22 cellular contexts compared by ENCODE assay signal in the genomic region with DNA sequence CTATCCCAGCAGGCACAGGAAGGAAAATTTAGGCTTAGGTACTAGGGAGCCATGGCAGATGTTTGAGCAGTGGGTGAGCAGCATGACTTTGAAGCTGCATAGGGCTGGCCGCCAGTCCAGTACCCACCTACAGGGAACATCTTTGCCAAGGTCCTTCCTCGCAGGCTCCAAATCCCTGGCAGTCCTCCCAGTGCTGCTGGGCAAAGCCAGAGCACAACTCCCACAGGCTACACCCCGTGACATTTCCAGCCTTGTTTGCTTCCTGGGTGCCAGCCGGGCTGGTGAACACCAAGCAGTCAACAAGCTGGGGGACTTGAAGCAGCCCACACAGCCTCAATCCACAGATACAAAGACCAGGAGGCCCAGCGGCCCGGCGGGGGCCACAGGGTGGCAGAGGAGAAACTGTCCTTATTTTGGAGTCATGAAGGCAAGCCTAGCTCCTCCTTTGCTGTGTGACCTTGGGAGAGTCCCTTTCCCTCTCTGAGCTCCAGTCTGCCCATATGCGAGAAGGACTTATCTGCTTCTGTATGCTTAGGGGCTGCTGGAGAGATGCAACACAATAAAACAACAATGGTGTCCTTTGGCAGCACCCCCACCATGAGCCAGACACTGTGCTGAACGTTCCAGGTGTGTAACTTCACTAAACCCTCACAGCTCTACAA. TPM values are rescaled to one million over a fixed set of nuclear protein-coding genes. Genes with fewer than 3 reads are reported as not detected.
DNase-seq lines count a peak whose midpoint lies in the region; ATAC-seq and TF ChIP-seq lines count a peak whose summit lies in the region.
"Had no signal": no experiment of that assay in that cellular context is flagged by ENCODE, and none has a peak within 500 bp of the region (broad histone marks: within the 10 kb centered on the region; RNA-seq: fewer than 3 reads in every experiment).

No MANE protein-coding gene starts in this region.

- peaks cover 0 to 6% of the 10 kb centered on the region in 2 experiments; a peak in 1 of 3 replicates for H3K36me3 ChIP-seq in HEK293 (ENCODE audit: control insufficient read depth in 2 of 2, insufficient read depth in 1 of 2, low read length in 2 of 2)
- H3K36me3 ChIP-seq in left lung = peaks cover 0 to 30% of the 10 kb centered on the region in 2 donors
- H3K36me3 ChIP-seq in PC-3 (ENCODE audit: low read depth, low read length) = no peaks in the 10 kb centered on the region
- H3K36me3 ChIP-seq: cardiac muscle cell had no signal

- CTCF ChIA-PET in HEK293 (lab: Yijun Ruan, JAX) (no interaction called here), PC-3 (lab: Charles Lee) (no interaction called here)

- H3K27me3 ChIP-seq in dorsolateral prefrontal cortex (no peaks in the 10 kb centered on the region), left lung (no peaks in the 10 kb centered on the region), PC-3 (ENCODE audit: low read length) (no peaks in the 10 kb centered on the region)
- H3K27me3 ChIP-seq: cardiac muscle cell had no signal

- H3K4me3 ChIP-seq in HEK293 (ENCODE audit: low read depth, low read length) (no peak overlapping the region), dorsolateral prefrontal cortex (no peak overlapping the region), left lung (no peak overlapping the region), PC-3 (ENCODE audit: low read length) (no peak overlapping the region)
- H3K4me3 ChIP-seq: cardiac muscle cell had no signal

- H3K79me2 ChIP-seq in PC-3 (ENCODE audit: low read length) = no peaks in the 10 kb centered on the region

- H3F3A ChIP-seq in PC-3 (ENCODE audit: low read length, unreplicated experiment) = no peaks in the 10 kb centered on the region

- POLR2A ChIA-PET in HEK293 (lab: Yijun Ruan, JAX) = no interaction called here
- POLR2A ChIA-PET in PC-3 (lab: Charles Lee; ENCODE audit: unreplicated experiment) = no interaction called here

- peak; percentile 21 for ATAC-seq in left lung
- no peak for ATAC-seq in HG03196 (IDR thresholded peaks at IDR 0.05; ENCODE audit: unreplicated experiment)
- no peak for ATAC-seq in HG03469 (IDR thresholded peaks at IDR 0.05; ENCODE audit: unreplicated experiment)
- no peak for ATAC-seq in PC-3
- ATAC-seq in GM18861 (IDR thresholded peaks at IDR 0.05; ENCODE audit: unreplicated experiment) = no peak

- H4K20me1 ChIP-seq in PC-3 (ENCODE audit: low read length) = no peaks in the 10 kb centered on the region

- no peak overlapping the region for H3K9ac ChIP-seq in PC-3 (ENCODE audit: low read length)

- intact Hi-C loops in dorsolateral prefrontal cortex (cut with DNase I) = no loop called here
- intact Hi-C loops in left lung (cut with DNase I) = no loop called here
- intact Hi-C loops in PC-3 (cut with micrococcal nuclease) = no loop called here

- no peak overlapping the region for H3K4me2 ChIP-seq in PC-3 (ENCODE audit: low read length)

- no peak overlapping the region for H2AFZ ChIP-seq in PC-3 (ENCODE audit: low read length)

- H3K9me2 ChIP-seq in PC-3 (replicated peaks; ENCODE audit: low read length) = no peaks in the 10 kb centered on the region

- DNase-seq in dorsolateral prefrontal cortex = peak in 9 of 10 donors; percentile 19 to 80 (median 63)
- DNase-seq in left lung = no peak
- peak; percentile 6 for DNase-seq in renal cortical epithelial cell (ENCODE audit: low read depth)
- no peak for DNase-seq in PC-3
- DNase-seq: activated CD4-positive, alpha-beta T cell treated with anti-CD3 and anti-CD28 coated beads, Interleukin-2, amount 10 ng/mL, durations not matched to agents 24 days and 14 days; activated T-cell treated with anti-CD3 and anti-CD28 coated beads, Interleukin-2, amount 50 U/mL, for 24 hours; COR-L47; GOT3; hippocampal formation; kidney glomerular epithelial cell; MM.1S; NCI-H2029; NCI-H526; stimulated activated CD4-positive, alpha-beta T cell treated with anti-CD3 and anti-CD28 coated beads, Interleukin-15, amount 100 ng/mL, for 24 hours; T1000 had no signal

- no peaks in the 10 kb centered on the region for H3K9me3 ChIP-seq in HEK293 (ENCODE audit: control insufficient read depth, insufficient read depth, low read depth, low read length)
- H3K9me3 ChIP-seq in left lung = no peaks in the 10 kb centered on the region
- no peaks in the 10 kb centered on the region for H3K9me3 ChIP-seq in PC-3 (ENCODE audit: low read length)

- TF ChIP-seq CTCF in HEK293 (tag by site-specific recombination; IDR thresholded peaks at IDR 0.05) = no peak
- TF ChIP-seq CTCF in dorsolateral prefrontal cortex (IDR thresholded peaks at IDR 0.05 in 54 of 56, conservative IDR thresholded peaks at IDR 0.05 in 2 of 56; ENCODE audit: low read depth in 1 of 56, partially characterized antibody in 56 of 56) = no peak
- no peak for TF ChIP-seq CTCF in left lung (IDR thresholded peaks at IDR 0.05)
- no peak for TF ChIP-seq CTCF in PC-3 (conservative IDR thresholded peaks at IDR 0.05; ENCODE audit: low read depth, low read length)

- H3K4me1 ChIP-seq in HEK293 (ENCODE audit: control insufficient read depth, insufficient read depth, low read length) (no peaks in the 10 kb centered on the region), left lung (peaks cover 0 to 44% of the 10 kb centered on the region in 2 donors), PC-3 (ENCODE audit: insufficient read depth, low read length) (no peaks in the 10 kb centered on the region)

- H3K27ac ChIP-seq in HEK293 (ENCODE audit: extremely low read depth, low read depth, low read length) (no peak overlapping the region), dorsolateral prefrontal cortex (peak overlapping the region in 42 of 59 donors; percentile 4 to 78 (median 46)), left lung (no peak overlapping the region), PC-3 (ENCODE audit: low read length) (no peak overlapping the region)
- H3K27ac ChIP-seq: cardiac muscle cell had no signal

- no TSS peak for BruUV-seq in PC-3 (replicated peaks; lab: Mats Ljungman, UMichigan)

TF ChIP-seq in HEK293, 187 proteins besides CTCF, POLR2A, EP300 and RAD21:
- TF ChIP-seq ZNF16 (tag by site-specific recombination; IDR thresholded peaks at IDR 0.05; ENCODE audit: low read depth) (peak; percentile 67), TRIM28 (IDR thresholded peaks at IDR 0.05; ENCODE audit: borderline replicate concordance, low read length) (no peak), FEZF1 (tag by site-specific recombination; IDR thresholded peaks at IDR 0.05) (no peak), ZNF768 (tag by site-specific recombination; IDR thresholded peaks at IDR 0.05) (peak; percentile 71; the same call in 1 of the 2 replicates), ZNF23 (tag by site-specific recombination; IDR thresholded peaks at IDR 0.05; ENCODE audit: borderline replicate concordance) (no peak)
- TF ChIP-seq, protein P1, sequence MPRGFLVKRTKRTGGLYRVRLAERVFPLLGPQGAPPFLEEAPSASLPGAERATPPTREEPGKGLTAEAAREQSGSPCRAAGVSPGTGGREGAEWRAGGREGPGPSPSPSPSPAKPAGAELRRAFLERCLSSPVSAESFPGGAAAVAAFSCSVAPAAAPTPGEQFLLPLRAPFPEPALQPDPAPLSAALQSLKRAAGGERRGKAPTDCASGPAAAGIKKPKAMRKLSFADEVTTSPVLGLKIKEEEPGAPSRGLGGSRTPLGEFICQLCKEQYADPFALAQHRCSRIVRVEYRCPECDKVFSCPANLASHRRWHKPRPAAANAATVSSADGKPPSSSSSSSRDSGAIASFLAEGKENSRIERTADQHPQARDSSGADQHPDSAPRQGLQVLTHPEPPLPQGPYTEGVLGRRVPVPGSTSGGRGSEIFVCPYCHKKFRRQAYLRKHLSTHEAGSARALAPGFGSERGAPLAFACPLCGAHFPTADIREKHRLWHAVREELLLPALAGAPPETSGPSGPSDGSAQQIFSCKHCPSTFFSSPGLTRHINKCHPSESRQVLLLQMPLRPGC (tag by site-specific recombination; IDR thresholded peaks at IDR 0.05) = no peak
- TF ChIP-seq, protein P2, sequence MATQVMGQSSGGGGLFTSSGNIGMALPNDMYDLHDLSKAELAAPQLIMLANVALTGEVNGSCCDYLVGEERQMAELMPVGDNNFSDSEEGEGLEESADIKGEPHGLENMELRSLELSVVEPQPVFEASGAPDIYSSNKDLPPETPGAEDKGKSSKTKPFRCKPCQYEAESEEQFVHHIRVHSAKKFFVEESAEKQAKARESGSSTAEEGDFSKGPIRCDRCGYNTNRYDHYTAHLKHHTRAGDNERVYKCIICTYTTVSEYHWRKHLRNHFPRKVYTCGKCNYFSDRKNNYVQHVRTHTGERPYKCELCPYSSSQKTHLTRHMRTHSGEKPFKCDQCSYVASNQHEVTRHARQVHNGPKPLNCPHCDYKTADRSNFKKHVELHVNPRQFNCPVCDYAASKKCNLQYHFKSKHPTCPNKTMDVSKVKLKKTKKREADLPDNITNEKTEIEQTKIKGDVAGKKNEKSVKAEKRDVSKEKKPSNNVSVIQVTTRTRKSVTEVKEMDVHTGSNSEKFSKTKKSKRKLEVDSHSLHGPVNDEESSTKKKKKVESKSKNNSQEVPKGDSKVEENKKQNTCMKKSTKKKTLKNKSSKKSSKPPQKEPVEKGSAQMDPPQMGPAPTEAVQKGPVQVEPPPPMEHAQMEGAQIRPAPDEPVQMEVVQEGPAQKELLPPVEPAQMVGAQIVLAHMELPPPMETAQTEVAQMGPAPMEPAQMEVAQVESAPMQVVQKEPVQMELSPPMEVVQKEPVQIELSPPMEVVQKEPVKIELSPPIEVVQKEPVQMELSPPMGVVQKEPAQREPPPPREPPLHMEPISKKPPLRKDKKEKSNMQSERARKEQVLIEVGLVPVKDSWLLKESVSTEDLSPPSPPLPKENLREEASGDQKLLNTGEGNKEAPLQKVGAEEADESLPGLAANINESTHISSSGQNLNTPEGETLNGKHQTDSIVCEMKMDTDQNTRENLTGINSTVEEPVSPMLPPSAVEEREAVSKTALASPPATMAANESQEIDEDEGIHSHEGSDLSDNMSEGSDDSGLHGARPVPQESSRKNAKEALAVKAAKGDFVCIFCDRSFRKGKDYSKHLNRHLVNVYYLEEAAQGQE (tag by site-specific recombination; IDR thresholded peaks at IDR 0.05) = no peak
TF ChIP-seq in HEK293: peak in this region for 2.

RNA-seq across cellular contexts. Expression of a gene that starts 28.0 kb away (rescaled TPM):
- 10 to 100 TPM; 17.2 to 54.7 (median 31.9) TPM for total RNA-seq in dorsolateral prefrontal cortex
- total RNA-seq in left lung = 10 to 100 TPM; 51.4 to 69.0 TPM
- 27.4 and 37.4 TPM in 2 replicates for total RNA-seq in renal cortical epithelial cell
- total RNA-seq in PC-3 (2014; rRNA removed) = 7.9 and 8.1 TPM in 2 replicates

RNA-seq across cellular contexts. Expression of a gene that starts 49.6 kb away (rescaled TPM):
- total RNA-seq in dorsolateral prefrontal cortex (10 to 100 TPM; 27.4 to 51.0 (median 35.3) TPM), left lung (10 to 100 TPM; 32.1 to 39.2 TPM), renal cortical epithelial cell (38.7 and 50.4 TPM in 2 replicates), PC-3 (2014; rRNA removed) (22.4 and 33.5 TPM in 2 replicates)

RNA-seq across cellular contexts. Expression of a gene that starts 55.9 kb away (rescaled TPM):
- total RNA-seq in dorsolateral prefrontal cortex (1 to 10 TPM in 78 of 120 experiments, under 1 TPM in 27, not detected in 15; 0.47 to 4.9 (median 1.6) TPM), left lung (1 to 10 TPM; 1.0 to 1.3 TPM), renal cortical epithelial cell (not detected in 2 replicates), PC-3 (2014; rRNA removed) (not detected in 2 replicates)
- total RNA-seq: activated CD4-positive, alpha-beta T cell treated with anti-CD3 and anti-CD28 coated beads, Interleukin-2, amount 10 ng/mL, durations not matched to agents 24 days and 14 days; cardiac muscle cell; myocyte had no signal

RNA-seq across cellular contexts. Expression of a gene that starts 59.9 kb away (rescaled TPM):
- total RNA-seq in dorsolateral prefrontal cortex (1 to 10 TPM in 3 of 120 experiments, under 1 TPM in 4, not detected in 113; 0.62 to 1.3 (median 0.96) TPM), left lung (not detected), renal cortical epithelial cell (not detected in 2 replicates), PC-3 (2014; rRNA removed) (not detected in 2 replicates)
- total RNA-seq: activated CD4-positive, alpha-beta T cell treated with anti-CD3 and anti-CD28 coated beads, Interleukin-2, amount 10 ng/mL, durations not matched to agents 24 days and 14 days; cardiac muscle cell; myocyte; posterior vena cava had no signal

Comparison
In these comparisons a context has a peak if more than half of its experiments do, and no peak if none do; other contexts are left out.
1. H3K27ac ChIP-seq: peak in dorsolateral prefrontal cortex (42 of 59); none in HEK293 (single experiment), left lung (0 of 2) and PC-3 (single experiment).
2. DNase-seq: peak in dorsolateral prefrontal cortex (9 of 10) and renal cortical epithelial cell (single experiment); none in left lung (0 of 2) and PC-3 (single experiment).